Comparison of ENCODE assay signal across 24 cellular contexts in genomic region chr1:245070836-245071615, GRCh38.
"Had no signal": no experiment of that assay in that cellular context is flagged by ENCODE, and none has a peak within 500 bp of the region (broad histone marks: within the 10 kb centered on the region; RNA-seq: fewer than 3 reads in every experiment).

No MANE protein-coding gene starts in this region.

- H3K4me1 ChIP-seq: gastrocnemius medialis, heart right ventricle, left lung, lower lobe of right lung had no signal

- ATAC-seq: esophagus mucosa, gastrocnemius medialis, heart right ventricle, left cardiac atrium, left lung, left ventricle myocardium superior, lower lobe of right lung, mucosa of descending colon had no signal

- DNase-seq: dermis blood vessel endothelial cell; dorsolateral prefrontal cortex; effector CD4-positive, alpha-beta T cell; effector memory CD4-positive, alpha-beta T cell; erythroblast; esophagus squamous epithelium; foreskin fibroblast; foreskin melanocyte; gastrocnemius medialis; glutamatergic neuron; head of caudate nucleus; heart right ventricle; hippocampal formation; kidney; left cardiac atrium; left lung; left ventricle myocardium superior; lower lobe of right lung; mesenchymal stem cell; mucosa of descending colon; naive B cell had no signal

- FAIRE-seq: kidney had no signal

- H3K4me3 ChIP-seq: coronary artery, dorsolateral prefrontal cortex, esophagus squamous epithelium, gastrocnemius medialis, heart right ventricle, left lung, lower lobe of right lung, mucosa of descending colon had no signal

- H3K27me3 ChIP-seq: dorsolateral prefrontal cortex, esophagus squamous epithelium, gastrocnemius medialis, heart right ventricle, left lung had no signal

- H3K9me3 ChIP-seq: esophagus squamous epithelium, gastrocnemius medialis, lower lobe of right lung, mucosa of descending colon had no signal

- H3K27ac ChIP-seq: coronary artery, dorsolateral prefrontal cortex, epithelial cell of prostate, esophagus squamous epithelium, gastrocnemius medialis, heart right ventricle, left lung, lower lobe of right lung had no signal

- H3K36me3 ChIP-seq: esophagus squamous epithelium, left lung, lower lobe of right lung had no signal
